In genomic region chr1:202508863-202509262, GRCh38 we compare ENCODE assay signal across 7 cellular contexts.
A peak's percentile ranks its signal among the peaks of the same experiment; 100 is the strongest.
DNase-seq lines count a peak whose midpoint lies in the region; ATAC-seq, FAIRE-seq and TF ChIP-seq lines count a peak whose summit lies in the region.
"Not testable (repeated sequence)": the region's sequence is repeated elsewhere in the genome, so short reads cannot be mapped to it uniquely, and the experiment has no call there.

No MANE protein-coding gene starts in this region.

- 54% methylated on average over 5 of the region's 6 CpGs; no CpG with 5 or more reads in 1 of the 2 donors for WGBS in gastroesophageal sphincter (ENCODE audit: low coverage in 1 of 2), 2 donors
- 80% methylated on average over 6 of the region's 6 CpGs for WGBS in HepG2 (ENCODE audit: low lambda C conversion rate)
- 85 to 95% methylated on average over 6 of the region's 6 CpGs for WGBS in thyroid gland, 2 donors

- DNase-seq in ascending aorta (ENCODE audit: low spot score in 2 of 2); HepG2 (ENCODE audit: low spot score); thyroid gland: not testable (repeated sequence)

- not testable (repeated sequence) for H3K27me3 ChIP-seq in ascending aorta; gastroesophageal sphincter; HepG2 (ENCODE audit: control insufficient read depth in 1 of 2, insufficient read depth in 2 of 2, low read length in 2 of 2); thyroid gland

- H3K9me3 Mint-ChIP-seq in nephron = not testable (repeated sequence)

- H3K9me3 ChIP-seq in ascending aorta; gastroesophageal sphincter; HepG2 (ENCODE audit: low read length); thyroid gland: not testable (repeated sequence)

- not testable (repeated sequence) for H4K20me1 ChIP-seq in HepG2 (ENCODE audit: insufficient read depth, low read length)

- not testable (repeated sequence) for H2AFZ ChIP-seq in HepG2 (ENCODE audit: low read length)

- not testable (repeated sequence) for H3K79me2 ChIP-seq in HepG2 (ENCODE audit: insufficient read depth, low read length)

- TF ChIP-seq CTCF in C4-2B (conservative IDR thresholded peaks at IDR 0.05) (peak; percentile 28), LNCAP (IDR thresholded peaks at IDR 0.05) (peak; percentile 34; the same call in 1 of the 2 replicates), ascending aorta (IDR thresholded peaks at IDR 0.05) (peak in 1 of 3 experiments; percentile 7)
- TF ChIP-seq CTCF in gastroesophageal sphincter (IDR thresholded peaks at IDR 0.05); HepG2 (CRISPR knock-in tag; IDR thresholded peaks at IDR 0.05); nephron (IDR thresholded peaks at IDR 0.05; ENCODE audit: unreplicated experiment in 3 of 3); thyroid gland (IDR thresholded peaks at IDR 0.05): not testable (repeated sequence)

- POLR2A ChIA-PET in HepG2 (lab: Yijun Ruan, JAX) = not testable (repeated sequence)

- H3K4me3 ChIP-seq in ascending aorta; gastroesophageal sphincter; HepG2 (replicated peaks in 1 of 3; ENCODE audit: insufficient read depth in 1 of 3, low read depth in 2 of 3, low read length in 3 of 3); thyroid gland (replicated peaks in 1 of 3): not testable (repeated sequence)

- H3K4me1 Mint-ChIP-seq in nephron = peaks cover 35% of the 10 kb centered on the region

- BruUV-seq in HepG2 (replicated peaks; lab: Mats Ljungman, UMichigan) = not testable (repeated sequence)

- FAIRE-seq in HepG2 (lab: Jason Lieb, UNC) = not testable (repeated sequence)

- H3K4me3 Mint-ChIP-seq in nephron = not testable (repeated sequence)

- H3K9ac ChIP-seq in HepG2 (ENCODE audit: insufficient read depth, low read depth, low read length) = not testable (repeated sequence)

- not testable (repeated sequence) for TF ChIP-seq POLR2A in gastroesophageal sphincter (IDR thresholded peaks at IDR 0.05); HepG2 (IDR thresholded peaks at IDR 0.05; ENCODE audit: insufficient read depth in 1 of 2, low read depth in 2 of 2, low read length in 2 of 2); thyroid gland (IDR thresholded peaks at IDR 0.05)

- not testable (repeated sequence) for H3K36me3 Mint-ChIP-seq in nephron (ENCODE audit: low read depth)

- peaks cover 0 to 13% of the 10 kb centered on the region in 2 donors for H3K4me1 ChIP-seq in ascending aorta
- H3K4me1 ChIP-seq in gastroesophageal sphincter = peaks cover 5 to 38% (median 15%) of the 10 kb centered on the region in 3 donors
- H3K4me1 ChIP-seq in HepG2 (ENCODE audit: insufficient read depth, low read length) = not testable (repeated sequence)
- H3K4me1 ChIP-seq in thyroid gland = peaks cover 14% of the 10 kb centered on the region in 2 donors

- TF ChIP-seq RAD21 in HepG2 (CRISPR knock-in tag; IDR thresholded peaks at IDR 0.05) = not testable (repeated sequence)

- H3K36me3 ChIP-seq in ascending aorta; gastroesophageal sphincter; HepG2 (replicated peaks in 1 of 2; ENCODE audit: control insufficient read depth in 1 of 2, insufficient read depth in 2 of 2, low read length in 2 of 2); thyroid gland: not testable (repeated sequence)

- H3K4me2 ChIP-seq in HepG2 (ENCODE audit: low read depth, low read length) = not testable (repeated sequence)

- ATAC-seq in gastroesophageal sphincter, HepG2: not testable (repeated sequence)

- CTCF ChIA-PET in HepG2 (lab: Yijun Ruan, JAX; ENCODE audit: low intra/inter-chr PET ratio, low total read pairs) = not testable (repeated sequence)

- H3K27ac ChIP-seq in C4-2B (peak overlapping the region; percentile 25; the same call in 1 of the 2 replicates), ascending aorta (peak overlapping the region; percentile 90 to 91), gastroesophageal sphincter (peak overlapping the region in 3 of 4 donors; percentile 14 to 35 (median 31)), thyroid gland (peak overlapping the region; percentile 0 to 31 (median 25))
- H3K27ac ChIP-seq in HepG2 (ENCODE audit: extremely low read length, insufficient read depth, low read length) = not testable (repeated sequence)

- intact Hi-C loops in ascending aorta (cut with DNase I) (loop anchor here (5.0 kb wide), 2 partner anchors 63 to 78 kb away; no protein-coding TSS in a partner anchor), HepG2 (cut with micrococcal nuclease; ENCODE audit: unreplicated experiment) (loop anchor here (10.0 kb wide), 1 partner anchor 206 kb away; the partner anchor contains the start of gene SYT2), thyroid gland (cut with DNase I) (loop anchor here (10.0 kb wide), 1 partner anchor 66 kb away; no protein-coding TSS in a partner anchor)

- H3K27me3 Mint-ChIP-seq in nephron (ENCODE audit: low read depth) = not testable (repeated sequence)

- in situ Hi-C loops in HepG2 (cut with HindIII; ENCODE audit: extremely low pct_ligation_motif_present, low pct_unique_long_range_greater_than_20kb) = loop anchor here (10.0 kb wide), 1 partner anchor 86 kb away; no protein-coding TSS in a partner anchor

- TF ChIP-seq EP300 in gastroesophageal sphincter (IDR thresholded peaks at IDR 0.05); HepG2 (IDR thresholded peaks at IDR 0.05; ENCODE audit: low read depth in 2 of 2, low read length in 2 of 2); HepG2 (CRISPR knock-in tag; IDR thresholded peaks at IDR 0.05; ENCODE audit: borderline replicate concordance): not testable (repeated sequence)

- peak overlapping the region; percentile 71 to 88 (median 77) for H3K27ac Mint-ChIP-seq in nephron

TF ChIP-seq in HepG2, 621 proteins besides CTCF, POLR2A, EP300 and RAD21:
- TF ChIP-seq, protein P1, sequence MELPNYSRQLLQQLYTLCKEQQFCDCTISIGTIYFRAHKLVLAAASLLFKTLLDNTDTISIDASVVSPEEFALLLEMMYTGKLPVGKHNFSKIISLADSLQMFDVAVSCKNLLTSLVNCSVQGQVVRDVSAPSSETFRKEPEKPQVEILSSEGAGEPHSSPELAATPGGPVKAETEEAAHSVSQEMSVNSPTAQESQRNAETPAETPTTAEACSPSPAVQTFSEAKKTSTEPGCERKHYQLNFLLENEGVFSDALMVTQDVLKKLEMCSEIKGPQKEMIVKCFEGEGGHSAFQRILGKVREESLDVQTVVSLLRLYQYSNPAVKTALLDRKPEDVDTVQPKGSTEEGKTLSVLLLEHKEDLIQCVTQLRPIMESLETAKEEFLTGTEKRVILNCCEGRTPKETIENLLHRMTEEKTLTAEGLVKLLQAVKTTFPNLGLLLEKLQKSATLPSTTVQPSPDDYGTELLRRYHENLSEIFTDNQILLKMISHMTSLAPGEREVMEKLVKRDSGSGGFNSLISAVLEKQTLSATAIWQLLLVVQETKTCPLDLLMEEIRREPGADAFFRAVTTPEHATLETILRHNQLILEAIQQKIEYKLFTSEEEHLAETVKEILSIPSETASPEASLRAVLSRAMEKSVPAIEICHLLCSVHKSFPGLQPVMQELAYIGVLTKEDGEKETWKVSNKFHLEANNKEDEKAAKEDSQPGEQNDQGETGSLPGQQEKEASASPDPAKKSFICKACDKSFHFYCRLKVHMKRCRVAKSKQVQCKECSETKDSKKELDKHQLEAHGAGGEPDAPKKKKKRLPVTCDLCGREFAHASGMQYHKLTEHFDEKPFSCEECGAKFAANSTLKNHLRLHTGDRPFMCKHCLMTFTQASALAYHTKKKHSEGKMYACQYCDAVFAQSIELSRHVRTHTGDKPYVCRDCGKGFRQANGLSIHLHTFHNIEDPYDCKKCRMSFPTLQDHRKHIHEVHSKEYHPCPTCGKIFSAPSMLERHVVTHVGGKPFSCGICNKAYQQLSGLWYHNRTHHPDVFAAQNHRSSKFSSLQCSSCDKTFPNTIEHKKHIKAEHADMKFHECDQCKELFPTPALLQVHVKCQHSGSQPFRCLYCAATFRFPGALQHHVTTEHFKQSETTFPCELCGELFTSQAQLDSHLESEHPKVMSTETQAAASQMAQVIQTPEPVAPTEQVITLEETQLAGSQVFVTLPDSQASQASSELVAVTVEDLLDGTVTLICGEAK (IDR thresholded peaks at IDR 0.05) = peak; percentile 49
- TF ChIP-seq, protein P1 (CRISPR knock-in tag; IDR thresholded peaks at IDR 0.05) = peak; percentile 97
TF ChIP-seq in HepG2: peak in this region for 1; not testable (repeated sequence) for 620.
